In genomic region chr10:94545277-94546057, GRCh38 we compare ENCODE assay signal across 1 cellular context.
TF ChIP-seq lines count a peak whose summit lies in the region.

Gene HELLS (plus strand): TSS chr10:94545788. CDS start chr10:94545922, 134 bp downstream.

TF ChIP-seq in HepG2, 621 proteins besides CTCF, POLR2A, EP300 and RAD21 (continued from another document):
- peak; percentile 82; the same call in 1 of the 2 replicates for TF ChIP-seq BATF2 (CRISPR knock-in tag; IDR thresholded peaks at IDR 0.05)
- no peak for TF ChIP-seq ZFP36L1 (CRISPR knock-in tag; IDR thresholded peaks at IDR 0.05)
- TF ChIP-seq ZNF451 (CRISPR knock-in tag; IDR thresholded peaks at IDR 0.05), result no peak
- no peak for TF ChIP-seq ZNF180 (CRISPR knock-in tag; IDR thresholded peaks at IDR 0.05; ENCODE audit: borderline replicate concordance, low read depth)
- TF ChIP-seq ZNF276 (CRISPR knock-in tag; IDR thresholded peaks at IDR 0.05; ENCODE audit: low read depth), result no peak; the same call in 1 of the 2 replicates
- TF ChIP-seq RXRB (CRISPR knock-in tag; IDR thresholded peaks at IDR 0.05; ENCODE audit: borderline replicate concordance), result no peak
- TF ChIP-seq CCDC6 (CRISPR knock-in tag; IDR thresholded peaks at IDR 0.05), result no peak
- no peak for TF ChIP-seq FOXO1 (CRISPR knock-in tag; IDR thresholded peaks at IDR 0.05)
- no peak for TF ChIP-seq SATB2 (CRISPR knock-in tag; IDR thresholded peaks at IDR 0.05)
- TF ChIP-seq FOXC1 (CRISPR knock-in tag; IDR thresholded peaks at IDR 0.05; ENCODE audit: borderline replicate concordance), result no peak
- peak; percentile 92 for TF ChIP-seq KMT2A (CRISPR knock-in tag; IDR thresholded peaks at IDR 0.05)
- TF ChIP-seq, protein P1, sequence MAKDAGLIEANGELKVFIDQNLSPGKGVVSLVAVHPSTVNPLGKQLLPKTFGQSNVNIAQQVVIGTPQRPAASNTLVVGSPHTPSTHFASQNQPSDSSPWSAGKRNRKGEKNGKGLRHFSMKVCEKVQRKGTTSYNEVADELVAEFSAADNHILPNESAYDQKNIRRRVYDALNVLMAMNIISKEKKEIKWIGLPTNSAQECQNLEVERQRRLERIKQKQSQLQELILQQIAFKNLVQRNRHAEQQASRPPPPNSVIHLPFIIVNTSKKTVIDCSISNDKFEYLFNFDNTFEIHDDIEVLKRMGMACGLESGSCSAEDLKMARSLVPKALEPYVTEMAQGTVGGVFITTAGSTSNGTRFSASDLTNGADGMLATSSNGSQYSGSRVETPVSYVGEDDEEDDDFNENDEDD (CRISPR knock-in tag; IDR thresholded peaks at IDR 0.05; ENCODE audit: borderline replicate concordance), result peak; percentile 95
- TF ChIP-seq ASH2L (IDR thresholded peaks at IDR 0.05; ENCODE audit: insufficient read length, low read depth, low read length), result peak; percentile 89
- TF ChIP-seq, protein P2, sequence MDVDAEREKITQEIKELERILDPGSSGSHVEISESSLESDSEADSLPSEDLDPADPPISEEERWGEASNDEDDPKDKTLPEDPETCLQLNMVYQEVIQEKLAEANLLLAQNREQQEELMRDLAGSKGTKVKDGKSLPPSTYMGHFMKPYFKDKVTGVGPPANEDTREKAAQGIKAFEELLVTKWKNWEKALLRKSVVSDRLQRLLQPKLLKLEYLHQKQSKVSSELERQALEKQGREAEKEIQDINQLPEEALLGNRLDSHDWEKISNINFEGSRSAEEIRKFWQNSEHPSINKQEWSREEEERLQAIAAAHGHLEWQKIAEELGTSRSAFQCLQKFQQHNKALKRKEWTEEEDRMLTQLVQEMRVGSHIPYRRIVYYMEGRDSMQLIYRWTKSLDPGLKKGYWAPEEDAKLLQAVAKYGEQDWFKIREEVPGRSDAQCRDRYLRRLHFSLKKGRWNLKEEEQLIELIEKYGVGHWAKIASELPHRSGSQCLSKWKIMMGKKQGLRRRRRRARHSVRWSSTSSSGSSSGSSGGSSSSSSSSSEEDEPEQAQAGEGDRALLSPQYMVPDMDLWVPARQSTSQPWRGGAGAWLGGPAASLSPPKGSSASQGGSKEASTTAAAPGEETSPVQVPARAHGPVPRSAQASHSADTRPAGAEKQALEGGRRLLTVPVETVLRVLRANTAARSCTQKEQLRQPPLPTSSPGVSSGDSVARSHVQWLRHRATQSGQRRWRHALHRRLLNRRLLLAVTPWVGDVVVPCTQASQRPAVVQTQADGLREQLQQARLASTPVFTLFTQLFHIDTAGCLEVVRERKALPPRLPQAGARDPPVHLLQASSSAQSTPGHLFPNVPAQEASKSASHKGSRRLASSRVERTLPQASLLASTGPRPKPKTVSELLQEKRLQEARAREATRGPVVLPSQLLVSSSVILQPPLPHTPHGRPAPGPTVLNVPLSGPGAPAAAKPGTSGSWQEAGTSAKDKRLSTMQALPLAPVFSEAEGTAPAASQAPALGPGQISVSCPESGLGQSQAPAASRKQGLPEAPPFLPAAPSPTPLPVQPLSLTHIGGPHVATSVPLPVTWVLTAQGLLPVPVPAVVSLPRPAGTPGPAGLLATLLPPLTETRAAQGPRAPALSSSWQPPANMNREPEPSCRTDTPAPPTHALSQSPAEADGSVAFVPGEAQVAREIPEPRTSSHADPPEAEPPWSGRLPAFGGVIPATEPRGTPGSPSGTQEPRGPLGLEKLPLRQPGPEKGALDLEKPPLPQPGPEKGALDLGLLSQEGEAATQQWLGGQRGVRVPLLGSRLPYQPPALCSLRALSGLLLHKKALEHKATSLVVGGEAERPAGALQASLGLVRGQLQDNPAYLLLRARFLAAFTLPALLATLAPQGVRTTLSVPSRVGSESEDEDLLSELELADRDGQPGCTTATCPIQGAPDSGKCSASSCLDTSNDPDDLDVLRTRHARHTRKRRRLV (CRISPR knock-in tag; IDR thresholded peaks at IDR 0.05), result no peak
- TF ChIP-seq, protein P3, sequence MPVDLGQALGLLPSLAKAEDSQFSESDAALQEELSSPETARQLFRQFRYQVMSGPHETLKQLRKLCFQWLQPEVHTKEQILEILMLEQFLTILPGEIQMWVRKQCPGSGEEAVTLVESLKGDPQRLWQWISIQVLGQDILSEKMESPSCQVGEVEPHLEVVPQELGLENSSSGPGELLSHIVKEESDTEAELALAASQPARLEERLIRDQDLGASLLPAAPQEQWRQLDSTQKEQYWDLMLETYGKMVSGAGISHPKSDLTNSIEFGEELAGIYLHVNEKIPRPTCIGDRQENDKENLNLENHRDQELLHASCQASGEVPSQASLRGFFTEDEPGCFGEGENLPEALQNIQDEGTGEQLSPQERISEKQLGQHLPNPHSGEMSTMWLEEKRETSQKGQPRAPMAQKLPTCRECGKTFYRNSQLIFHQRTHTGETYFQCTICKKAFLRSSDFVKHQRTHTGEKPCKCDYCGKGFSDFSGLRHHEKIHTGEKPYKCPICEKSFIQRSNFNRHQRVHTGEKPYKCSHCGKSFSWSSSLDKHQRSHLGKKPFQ (CRISPR knock-in tag; IDR thresholded peaks at IDR 0.05; ENCODE audit: insufficient replicate concordance), result peak; percentile 19
- no peak for TF ChIP-seq TCF12 (IDR thresholded peaks at IDR 0.05)
- TF ChIP-seq TCF12 (CRISPR knock-in tag; IDR thresholded peaks at IDR 0.05), result no peak
- TF ChIP-seq ZNF235 (CRISPR knock-in tag; IDR thresholded peaks at IDR 0.05; ENCODE audit: borderline replicate concordance), result no peak
- TF ChIP-seq ARID3A (IDR thresholded peaks at IDR 0.05; ENCODE audit: low read depth, low read length), result no peak
- TF ChIP-seq, protein P4, sequence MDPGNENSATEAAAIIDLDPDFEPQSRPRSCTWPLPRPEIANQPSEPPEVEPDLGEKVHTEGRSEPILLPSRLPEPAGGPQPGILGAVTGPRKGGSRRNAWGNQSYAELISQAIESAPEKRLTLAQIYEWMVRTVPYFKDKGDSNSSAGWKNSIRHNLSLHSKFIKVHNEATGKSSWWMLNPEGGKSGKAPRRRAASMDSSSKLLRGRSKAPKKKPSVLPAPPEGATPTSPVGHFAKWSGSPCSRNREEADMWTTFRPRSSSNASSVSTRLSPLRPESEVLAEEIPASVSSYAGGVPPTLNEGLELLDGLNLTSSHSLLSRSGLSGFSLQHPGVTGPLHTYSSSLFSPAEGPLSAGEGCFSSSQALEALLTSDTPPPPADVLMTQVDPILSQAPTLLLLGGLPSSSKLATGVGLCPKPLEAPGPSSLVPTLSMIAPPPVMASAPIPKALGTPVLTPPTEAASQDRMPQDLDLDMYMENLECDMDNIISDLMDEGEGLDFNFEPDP (CRISPR knock-in tag; conservative IDR thresholded peaks at IDR 0.05), result 0 out of 2 replicates have a peak, but pooled peaks have one; percentile 60
- no peak for TF ChIP-seq CBX2 (IDR thresholded peaks at IDR 0.05; ENCODE audit: low read depth, low read length)
- no peak for TF ChIP-seq CBX2 (CRISPR knock-in tag; IDR thresholded peaks at IDR 0.05; ENCODE audit: low read depth)
- TF ChIP-seq ATF4 (CRISPR knock-in tag; IDR thresholded peaks at IDR 0.05), result no peak
